8 cellular contexts compared by ENCODE assay signal in the genomic region with DNA sequence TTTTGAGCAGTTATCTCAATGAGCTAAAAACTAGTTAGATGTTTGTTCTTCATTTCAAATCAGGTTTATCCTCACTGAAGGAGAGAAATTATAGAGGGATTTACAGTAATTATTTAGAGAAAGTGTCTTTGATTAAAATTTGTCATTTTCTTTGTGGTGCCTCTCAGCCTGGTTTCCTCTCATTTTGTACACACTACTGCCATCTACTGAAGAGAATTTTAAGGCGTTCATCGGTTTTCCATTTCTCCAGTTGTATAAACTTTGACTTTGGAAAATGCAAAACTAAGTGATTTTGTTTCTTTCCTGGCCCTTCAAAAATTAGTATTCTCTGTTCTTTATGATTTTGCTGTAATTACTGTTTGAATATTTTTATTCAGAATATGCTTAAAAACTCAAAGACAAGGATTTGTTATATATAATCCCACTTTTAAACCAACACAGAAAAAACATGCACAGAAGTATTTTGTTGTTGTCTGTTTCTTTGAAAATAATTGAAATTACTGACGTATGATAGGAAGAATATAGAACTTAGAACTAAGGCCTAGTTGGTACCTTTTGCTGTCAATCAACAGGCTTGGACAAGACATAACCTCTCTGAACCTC. TPM values are rescaled to one million over a fixed set of nuclear protein-coding genes. Genes with fewer than 3 reads are reported as not detected.
DNase-seq lines count a peak whose midpoint lies in the region; ATAC-seq and TF ChIP-seq lines count a peak whose summit lies in the region.

No MANE protein-coding gene starts in this region.

- WGBS in lower leg skin, 2 donors, result 23 to 24% methylated on average over 3 of the region's 3 CpGs

- peak; percentile 15 for DNase-seq in DMS53 treated with DMSO at 0.1 percent for 48 hours (lab: John Stamatoyannopoulos, UW; ENCODE audit: unreplicated experiment)
- DNase-seq in LNCaP clone FGC (ENCODE audit: low read depth), result no peak
- peak; percentile 39 for DNase-seq in amniotic epithelial cell (ENCODE audit: low read depth)
- peak; percentile 69 for DNase-seq in kidney glomerular epithelial cell (lab: John Stamatoyannopoulos, UW)
- DNase-seq in lower leg skin (ENCODE audit: low spot score in 2 of 2), result no peak

- TF ChIP-seq POLR2A in lower leg skin (IDR thresholded peaks at IDR 0.05) (no peak), GM18505 (IDR thresholded peaks at IDR 0.05; ENCODE audit: borderline replicate concordance, extremely low read depth, insufficient read depth, insufficient read length) (no peak)

- TF ChIP-seq CTCF in LNCaP clone FGC (IDR thresholded peaks at IDR 0.05; ENCODE audit: control insufficient read depth, extremely low read depth, insufficient read depth), result peak; percentile 71
- no peak for TF ChIP-seq CTCF in lower leg skin (IDR thresholded peaks at IDR 0.05)

- H3K4me3 ChIP-seq in LNCaP clone FGC (ENCODE audit: low read depth, low read length) (no peak overlapping the region), lower leg skin (ENCODE audit: low read depth, poor library complexity, severe bottlenecking) (no peak overlapping the region)

- intact Hi-C loops in lower leg skin (cut with DNase I; ENCODE audit: low total_unique reads), result loop anchor here (10.0 kb wide), 1 partner anchor 552 kb away; no protein-coding TSS in a partner anchor

- ATAC-seq in HG02798 (IDR thresholded peaks at IDR 0.05; ENCODE audit: poor library complexity, unreplicated experiment) (no peak), GM18505 (IDR thresholded peaks at IDR 0.05; ENCODE audit: unreplicated experiment) (no peak), HG03135 (IDR thresholded peaks at IDR 0.05; ENCODE audit: unreplicated experiment) (no peak)

RNA-seq across cellular contexts. Expression of a gene that starts 34.4 kb away (rescaled TPM):
- 10 to 100 TPM; 13.5 to 34.3 (median 21.2) TPM for total RNA-seq in lower leg skin

Comparison
In these comparisons a context has a peak if more than half of its experiments do, and no peak if none do; other contexts are left out.
1. DNase-seq: peak in DMS53 treated with DMSO at 0.1 percent for 48 hours (single experiment), amniotic epithelial cell (single experiment) and kidney glomerular epithelial cell (single experiment); none in LNCaP clone FGC (single experiment) and lower leg skin (0 of 2).